In the genomic region with DNA sequence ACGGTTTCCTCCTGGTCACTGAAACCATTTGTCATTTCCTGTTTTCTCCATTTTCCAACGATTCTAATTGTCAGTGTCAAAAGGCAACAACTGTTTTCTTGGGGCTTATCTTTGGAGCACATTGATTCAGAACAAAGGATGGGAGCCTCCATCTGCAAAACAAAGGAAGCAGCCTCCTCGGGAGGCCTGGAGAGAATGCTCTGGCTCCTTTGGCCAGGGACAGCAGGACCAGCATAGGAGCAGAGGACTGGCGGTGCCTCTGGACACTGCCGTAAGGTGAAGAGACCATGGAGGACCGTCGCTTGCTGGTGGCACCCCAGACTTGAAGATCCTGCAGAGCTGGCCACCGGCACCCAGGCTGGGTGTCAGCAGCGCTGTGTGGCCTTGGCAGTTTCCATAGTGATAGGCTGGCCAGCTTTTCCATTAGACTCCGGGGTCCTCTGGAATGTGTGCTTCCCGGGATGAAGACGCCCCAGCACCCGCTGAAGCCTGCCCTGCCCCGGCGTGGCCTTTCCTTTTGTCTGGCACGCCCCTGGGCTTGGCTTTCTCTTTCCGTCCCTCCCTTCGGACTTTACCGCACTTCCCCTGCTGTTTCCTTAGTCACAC, we compare ENCODE assay signal across 14 cellular contexts.
DNase-seq lines count a peak whose midpoint lies in the region; ATAC-seq and TF ChIP-seq lines count a peak whose summit lies in the region.
"Had no signal": no experiment of that assay in that cellular context is flagged by ENCODE, and none has a peak within 500 bp of the region (broad histone marks: within the 10 kb centered on the region; RNA-seq: fewer than 3 reads in every experiment).

No MANE protein-coding gene starts in this region.

- 5% methylated on average over 19 of the region's 19 CpGs for WGBS in HUES64
- WGBS in lower leg skin, 2 donors = 32 to 50% methylated on average over 14 to 19 of the region's 19 CpGs

- H3K27ac Mint-ChIP-seq in chondrocyte (ENCODE audit: unreplicated experiment) = no peak overlapping the region
- H3K27ac Mint-ChIP-seq: activated naive CD8-positive, alpha-beta T cell treated with anti-CD3 and anti-CD28 coated beads, Interleukin-2, amount 50 U/mL, for 24 hours; T-cell had no signal

- no peak for TF ChIP-seq POLR2A in lower leg skin (IDR thresholded peaks at IDR 0.05)

- H3K4me1 Mint-ChIP-seq in chondrocyte (ENCODE audit: low read depth) = peaks cover 14% of the 10 kb centered on the region
- H3K4me1 Mint-ChIP-seq: activated naive CD8-positive, alpha-beta T cell treated with anti-CD3 and anti-CD28 coated beads, Interleukin-2, amount 50 U/mL, for 24 hours; T-cell had no signal

- H3K9ac ChIP-seq in HUES64 (ENCODE audit: low read depth, low read length) = peak overlapping the region; percentile 72

- no peaks in the 10 kb centered on the region for H3K36me3 ChIP-seq in HUES64 (ENCODE audit: insufficient read depth, low read length)

- TF ChIP-seq CTCF in coronary artery (IDR thresholded peaks at IDR 0.05) = no peak
- TF ChIP-seq CTCF in lower leg skin (IDR thresholded peaks at IDR 0.05) = no peak
- TF ChIP-seq CTCF in chondrocyte (IDR thresholded peaks at IDR 0.05) = no peak

- H3K4me1 ChIP-seq in HUES64 (ENCODE audit: insufficient read depth, low read length) = peaks cover 40% of the 10 kb centered on the region
- H3K4me1 ChIP-seq: Caco-2 had no signal

- no peak for ATAC-seq in GM18519 (IDR thresholded peaks at IDR 0.05; ENCODE audit: low FRiP score, unreplicated experiment)
- ATAC-seq: activated naive CD8-positive, alpha-beta T cell treated with anti-CD3 and anti-CD28 coated beads, Interleukin-2, amount 50 U/mL, for 24 hours; T-cell had no signal

- H3K27me3 ChIP-seq in HUES64 (ENCODE audit: insufficient read depth, low read length) = no peaks in the 10 kb centered on the region

- H3K4me3 Mint-ChIP-seq in chondrocyte (ENCODE audit: unreplicated experiment) = no peak overlapping the region
- H3K4me3 Mint-ChIP-seq: activated naive CD8-positive, alpha-beta T cell treated with anti-CD3 and anti-CD28 coated beads, Interleukin-2, amount 50 U/mL, for 24 hours; T-cell had no signal

- DNase-seq in coronary artery (ENCODE audit: low spot score) (peak; percentile 40), lower leg skin (ENCODE audit: low spot score in 2 of 2) (peak; percentile 18 to 88), substantia nigra (lab: John Stamatoyannopoulos, UW) (peak in 1 of 49 donors; percentile 30), HT-29 (ENCODE audit: low spot score) (no peak), Ammon's horn (ENCODE audit: low spot score) (no peak), chondrocyte (ENCODE audit: low spot score) (no peak)
- DNase-seq: activated naive CD8-positive, alpha-beta T cell treated with anti-CD3 and anti-CD28 coated beads, Interleukin-2, amount 50 U/mL, for 24 hours; Caco-2; kidney glomerular epithelial cell; NCI-H1048; NK-92 treated with Interleukin-12 subunit alpha and Interleukin-12 subunit beta, amount 100 ng/mL, for 24 hours; T-cell had no signal

- peaks cover 2% of the 10 kb centered on the region for H3K36me3 Mint-ChIP-seq in chondrocyte (ENCODE audit: low read depth)
- H3K36me3 Mint-ChIP-seq: T-cell had no signal

- no peaks in the 10 kb centered on the region for H3K9me3 Mint-ChIP-seq in chondrocyte (ENCODE audit: low read depth)
- H3K9me3 Mint-ChIP-seq: activated naive CD8-positive, alpha-beta T cell treated with anti-CD3 and anti-CD28 coated beads, Interleukin-2, amount 50 U/mL, for 24 hours; T-cell had no signal

- no peaks in the 10 kb centered on the region for H3K27me3 Mint-ChIP-seq in chondrocyte (ENCODE audit: low read depth)
- H3K27me3 Mint-ChIP-seq: activated naive CD8-positive, alpha-beta T cell treated with anti-CD3 and anti-CD28 coated beads, Interleukin-2, amount 50 U/mL, for 24 hours had no signal

- H3K9me3 ChIP-seq in HUES64 (ENCODE audit: insufficient read depth, low read depth, low read length) = no peaks in the 10 kb centered on the region
- H3K9me3 ChIP-seq: Caco-2 had no signal

- peak overlapping the region; percentile 40 for H3K4me3 ChIP-seq in HUES64 (ENCODE audit: low read length)
- H3K4me3 ChIP-seq in coronary artery = peak overlapping the region; percentile 57
- H3K4me3 ChIP-seq in lower leg skin (ENCODE audit: low read depth, poor library complexity, severe bottlenecking) = no peak overlapping the region

- intact Hi-C loops in lower leg skin (cut with DNase I; ENCODE audit: low total_unique reads) = no loop called here

- H3K27ac ChIP-seq in HUES64 (ENCODE audit: low read depth, low read length) = peak overlapping the region; percentile 96
- H3K27ac ChIP-seq in coronary artery = peak overlapping the region; percentile 70 to 92
- H3K27ac ChIP-seq in substantia nigra (ENCODE audit: low read depth, low read length, poor library complexity, severe bottlenecking) = peak overlapping the region; percentile 75

Comparison
In these comparisons a context has a peak if more than half of its experiments do, and no peak if none do; other contexts are left out.
1. DNase-seq: peak in coronary artery (single experiment) and lower leg skin (2 of 2); none in HT-29 (single experiment), Ammon's horn (single experiment) and chondrocyte (single experiment).
2. Peak in every context shown above with its lines, with median percentiles within 50 percentile points of each other: H3K27ac ChIP-seq.